ENCODE assay signal across 17 cellular contexts in genomic region chr14:64870160-64870559, GRCh38.
"Had no signal": no experiment of that assay in that cellular context is flagged by ENCODE, and none has a peak within 500 bp of the region (broad histone marks: within the 10 kb centered on the region; RNA-seq: fewer than 3 reads in every experiment).

No MANE protein-coding gene starts in this region.

- H3K4me3 Mint-ChIP-seq: activated T-helper 1 cell treated with anti-CD3 and anti-CD28 coated beads, Interleukin-12 subunit alpha, Interleukin-12 subunit beta, Interleukin-2, Interleukin-4 antibody, amounts not matched to agents 30 ng/mL and 10 ng/mL and 1 ng/mL, durations not matched to agents 14 hours and 24 hours and 36 hours; naive thymus-derived CD8-positive, alpha-beta T cell had no signal

- H3K9me3 Mint-ChIP-seq: activated T-helper 1 cell treated with anti-CD3 and anti-CD28 coated beads, Interleukin-12 subunit alpha, Interleukin-12 subunit beta, Interleukin-2, Interleukin-4 antibody, amounts not matched to agents 30 ng/mL and 10 ng/mL and 1 ng/mL, durations not matched to agents 14 hours and 24 hours and 36 hours; naive thymus-derived CD8-positive, alpha-beta T cell had no signal

- DNase-seq: activated CD4-positive, alpha-beta T cell treated with anti-CD3 and anti-CD28 coated beads, Interleukin-2, amount 50 U/mL, for 1 hour; activated CD8-positive, alpha-beta memory T cell treated with anti-CD3 and anti-CD28 coated beads for 24 hours; activated naive CD4-positive, alpha-beta T cell; anterior cingulate cortex; brain microvascular endothelial cell; effector CD8-positive, alpha-beta T cell; esophagus squamous epithelium; hypothalamus; left ventricle myocardium inferior; mucosa of descending colon; naive thymus-derived CD8-positive, alpha-beta T cell; pancreas; stimulated activated CD4-positive, alpha-beta T cell treated with anti-CD3 and anti-CD28 coated beads, Interleukin-1b, Interleukin-23, amount 100 ng/mL, for 48 hours; stomach; upper lobe of right lung had no signal

- H3K36me3 Mint-ChIP-seq: naive thymus-derived CD8-positive, alpha-beta T cell had no signal

- H3K27ac Mint-ChIP-seq: activated T-helper 1 cell treated with anti-CD3 and anti-CD28 coated beads, Interleukin-12 subunit alpha, Interleukin-12 subunit beta, Interleukin-2, Interleukin-4 antibody, amounts not matched to agents 30 ng/mL and 10 ng/mL and 1 ng/mL, durations not matched to agents 14 hours and 24 hours and 36 hours; naive thymus-derived CD8-positive, alpha-beta T cell had no signal

- ATAC-seq: activated CD4-positive, CD25-positive, alpha-beta regulatory T cell treated with anti-CD3 and anti-CD28 coated beads, Interleukin-2, amount 50 U/mL, for 24 hours; mucosa of descending colon; naive thymus-derived CD8-positive, alpha-beta T cell; pancreas; upper lobe of right lung had no signal
